8 cellular contexts compared by ENCODE assay signal in genomic region chr2:239882335-239882734, GRCh38.
DNase-seq lines count a peak whose midpoint lies in the region; ATAC-seq and TF ChIP-seq lines count a peak whose summit lies in the region.

No MANE protein-coding gene starts in this region.

- DNase-seq in DND-41 (peak; percentile 61), M059J (ENCODE audit: low read depth) (peak; percentile 4), mucosa of descending colon (peak in 2 of 3 donors; percentile 57 to 83)
- peak; percentile 30 to 54 for DNase-seq in activated CD4-positive, alpha-beta T cell treated with anti-CD3 and anti-CD28 coated beads, Interleukin-2, amount 50 U/mL, for 24 hours (ENCODE audit: low read depth in 1 of 2, low spot score in 1 of 2)
- peak; percentile 48 for DNase-seq in effector CD4-positive, alpha-beta T cell
- DNase-seq in stimulated activated naive CD8-positive, alpha-beta T cell treated with anti-CD3 and anti-CD28 coated beads, Interleukin-15, Interleukin-2, amounts not matched to agents 100 U/mL and 50 U/mL, for 24 hours: peak; percentile 64

- no peak overlapping the region for H2AFZ ChIP-seq in DND-41 (ENCODE audit: low read depth, low read length)

- H3K4me1 ChIP-seq in DND-41 (ENCODE audit: insufficient read depth, low read length) (peaks cover 28% of the 10 kb centered on the region), mucosa of descending colon (ENCODE audit: low read depth) (no peaks in the 10 kb centered on the region)

- TF ChIP-seq CTCF in DND-41 (IDR thresholded peaks at IDR 0.05; ENCODE audit: borderline replicate concordance, extremely low read depth, low read length, poor library complexity, severe bottlenecking): peak; percentile 78
- peak; percentile 42 for TF ChIP-seq CTCF in mucosa of descending colon (IDR thresholded peaks at IDR 0.05)

- H3K79me2 ChIP-seq in DND-41 (ENCODE audit: insufficient read depth, low read length): no peaks in the 10 kb centered on the region

- peak overlapping the region; percentile 13 for H3K27ac ChIP-seq in DND-41 (ENCODE audit: low read length)

- no peaks in the 10 kb centered on the region for H3K27me3 ChIP-seq in DND-41 (ENCODE audit: insufficient read depth, low read length, poor library complexity)

- H3K9me3 ChIP-seq in DND-41 (ENCODE audit: insufficient read depth, low read length, severe bottlenecking) (peaks cover 25% of the 10 kb centered on the region), mucosa of descending colon (peaks cover 26% of the 10 kb centered on the region)

- H3K9ac ChIP-seq in DND-41 (ENCODE audit: low read depth, low read length): no peak overlapping the region

- intact Hi-C loops in mucosa of descending colon (cut with DNase I, micrococcal nuclease): no loop called here

- H4K20me1 ChIP-seq in DND-41 (ENCODE audit: insufficient read depth, low read length): no peaks in the 10 kb centered on the region

- ATAC-seq in DND-41 (ENCODE audit: insufficient read depth, low read depth): peak; percentile 69
- ATAC-seq in mucosa of descending colon: peak; percentile 85
- ATAC-seq in stimulated activated naive CD8-positive, alpha-beta T cell treated with anti-CD3 and anti-CD28 coated beads, Interleukin-15, Interleukin-2, amounts not matched to agents 100 U/mL and 50 U/mL, for 24 hours: peak; percentile 36
- ATAC-seq in HG02973 (IDR thresholded peaks at IDR 0.05; ENCODE audit: unreplicated experiment): no peak
- no peak for ATAC-seq in GM19328 (IDR thresholded peaks at IDR 0.05; ENCODE audit: unreplicated experiment)

- H3K4me3 ChIP-seq in DND-41 (ENCODE audit: low read depth in 1 of 2, low read length in 2 of 2) (no peak overlapping the region), mucosa of descending colon (no peak overlapping the region)

- H3K36me3 ChIP-seq in DND-41 (ENCODE audit: insufficient read depth, low read length): peaks cover 5% of the 10 kb centered on the region; the same call in 1 of the 2 replicates
- no peaks in the 10 kb centered on the region for H3K36me3 ChIP-seq in mucosa of descending colon (ENCODE audit: low read depth)

- H3K4me2 ChIP-seq in DND-41 (ENCODE audit: insufficient read depth, low read length): no peak overlapping the region

Comparison
In these comparisons a context has a peak if more than half of its experiments do, and no peak if none do; other contexts are left out.
1. ATAC-seq: peak in DND-41 (single experiment), mucosa of descending colon (single experiment) and stimulated activated naive CD8-positive, alpha-beta T cell treated with anti-CD3 and anti-CD28 coated beads, Interleukin-15, Interleukin-2, amounts not matched to agents 100 U/mL and 50 U/mL, for 24 hours (single experiment); none in HG02973 (single experiment) and GM19328 (single experiment).
2. DNase-seq: peak in every context shown above with its lines; median percentile 70 in mucosa of descending colon; 64 in stimulated activated naive CD8-positive, alpha-beta T cell treated with anti-CD3 and anti-CD28 coated beads, Interleukin-15, Interleukin-2, amounts not matched to agents 100 U/mL and 50 U/mL, for 24 hours; 61 in DND-41; 48 in effector CD4-positive, alpha-beta T cell; 42 in activated CD4-positive, alpha-beta T cell treated with anti-CD3 and anti-CD28 coated beads, Interleukin-2, amount 50 U/mL, for 24 hours; 4 in M059J.